ENCODE assay signal across 21 cellular contexts in genomic region chr10:23829556-23829955, GRCh38.
DNase-seq lines count a peak whose midpoint lies in the region; ATAC-seq and TF ChIP-seq lines count a peak whose summit lies in the region.
"Had no signal": no experiment of that assay in that cellular context is flagged by ENCODE, and none has a peak within 500 bp of the region (broad histone marks: within the 10 kb centered on the region; RNA-seq: fewer than 3 reads in every experiment).

No MANE protein-coding gene starts in this region.

- H3K36me3 Mint-ChIP-seq in activated naive CD4-positive, alpha-beta T cell treated with anti-CD3 and anti-CD28 coated beads, Interleukin-2, amount 50 U/mL, for 72 hours = no peaks in the 10 kb centered on the region
- H3K36me3 Mint-ChIP-seq: CD14-positive monocyte; CD8-positive, alpha-beta memory T cell had no signal

- ATAC-seq in activated naive CD4-positive, alpha-beta T cell treated with anti-CD3 and anti-CD28 coated beads, Interleukin-2, amount 50 U/mL, for 72 hours = no peak

- H3K27ac Mint-ChIP-seq in activated naive CD4-positive, alpha-beta T cell treated with anti-CD3 and anti-CD28 coated beads, Interleukin-2, amount 50 U/mL, for 72 hours = no peak overlapping the region
- H3K27ac Mint-ChIP-seq: CD14-positive monocyte; CD4-positive, alpha-beta T cell; CD8-positive, alpha-beta memory T cell; HFFc6 had no signal

- DNase-seq in NCI-H748 (lab: John Stamatoyannopoulos, UW; ENCODE audit: unreplicated experiment) (peak; percentile 47), NCI-H748 treated with DMSO at 0.1 percent for 48 hours (lab: John Stamatoyannopoulos, UW) (no peak), A673 (ENCODE audit: low spot score) (peak; percentile 23), foreskin melanocyte (peak; percentile 41), AG20443 (ENCODE audit: low spot score) (no peak), COLO829 (ENCODE audit: low spot score) (no peak)
- DNase-seq in activated naive CD4-positive, alpha-beta T cell treated with anti-CD3 and anti-CD28 coated beads, Interleukin-2, amount 50 U/mL, for 72 hours (ENCODE audit: low spot score in 2 of 2) = no peak
- DNase-seq: AML-193; BE2C; Calu3; CD4-positive, alpha-beta T cell; CD8-positive, alpha-beta memory T cell; COR-L47; DMS79 treated with DMSO at 0.1 percent for 48 hours; GF-D8; GOT3; HFFc6 had no signal

- peaks cover 11% of the 10 kb centered on the region for H3K4me1 ChIP-seq in A673 (ENCODE audit: insufficient read depth, low read length, poor library complexity, severe bottlenecking)
- H3K4me1 ChIP-seq: BE2C; BLaER1 treated with 17β-estradiol and CSF1 and Interleukin-3, amounts not matched to agents 10 nM and 100 nM; HAP-1 had no signal

- TF ChIP-seq CTCF in A673 (conservative IDR thresholded peaks at IDR 0.05; ENCODE audit: low read depth, low read length) (no peak), VCaP (conservative IDR thresholded peaks at IDR 0.05) (no peak)

- H3K36me3 ChIP-seq in A673 (ENCODE audit: insufficient read depth, low read length, poor library complexity, severe bottlenecking) = no peaks in the 10 kb centered on the region
- H3K36me3 ChIP-seq: BE2C; BLaER1 treated with 17β-estradiol and CSF1 and Interleukin-3, amounts not matched to agents 10 nM and 100 nM; HAP-1 had no signal

- no peaks in the 10 kb centered on the region for H3K9me3 ChIP-seq in A673 (ENCODE audit: low read depth, low read length, poor library complexity, severe bottlenecking)
- H3K9me3 ChIP-seq: BE2C; BLaER1 treated with 17β-estradiol and CSF1 and Interleukin-3, amounts not matched to agents 10 nM and 100 nM; HAP-1 had no signal

- H3K27ac ChIP-seq in A673 (ENCODE audit: low read depth, low read length, poor library complexity, severe bottlenecking) = no peak overlapping the region
- peak overlapping the region; percentile 96 for H3K27ac ChIP-seq in VCaP
- H3K27ac ChIP-seq: BLaER1 treated with 17β-estradiol and CSF1 and Interleukin-3, amounts not matched to agents 10 nM and 100 nM had no signal

- intact Hi-C loops in A673 (cut with micrococcal nuclease; ENCODE audit: unreplicated experiment) = no loop called here

- BruUV-seq in A673 (replicated peaks; lab: Mats Ljungman, UMichigan) = no TSS peak

- no peak overlapping the region for H3K4me3 ChIP-seq in A673 (ENCODE audit: low read depth, low read length, poor library complexity, severe bottlenecking)
- H3K4me3 ChIP-seq: BLaER1 treated with 17β-estradiol and CSF1 and Interleukin-3, amounts not matched to agents 10 nM and 100 nM; HAP-1 had no signal

- CTCF ChIA-PET in A673 (lab: Charles Lee) = no interaction called here

- POLR2A ChIA-PET in A673 (lab: Charles Lee; ENCODE audit: low non-redundant PET) = no interaction called here

- H3K27me3 ChIP-seq in A673 (replicated peaks; ENCODE audit: insufficient read depth, low read depth, low read length, poor library complexity) = no peaks in the 10 kb centered on the region
- H3K27me3 ChIP-seq: BE2C; BLaER1 treated with 17β-estradiol and CSF1 and Interleukin-3, amounts not matched to agents 10 nM and 100 nM had no signal

- peaks cover 4 to 13% of the 10 kb centered on the region in 2 donors for H3K9me3 Mint-ChIP-seq in activated naive CD4-positive, alpha-beta T cell treated with anti-CD3 and anti-CD28 coated beads, Interleukin-2, amount 50 U/mL, for 72 hours
- H3K9me3 Mint-ChIP-seq: CD4-positive, alpha-beta T cell; CD8-positive, alpha-beta memory T cell had no signal

Comparison
In these comparisons a context has a peak if more than half of its experiments do, and no peak if none do; other contexts are left out.
1. DNase-seq: peak in NCI-H748 (single experiment), A673 (single experiment) and foreskin melanocyte (single experiment); none in NCI-H748 treated with DMSO at 0.1 percent for 48 hours (single experiment), AG20443 (single experiment), activated naive CD4-positive, alpha-beta T cell treated with anti-CD3 and anti-CD28 coated beads, Interleukin-2, amount 50 U/mL, for 72 hours (0 of 2) and COLO829 (single experiment).